In the genomic region with DNA sequence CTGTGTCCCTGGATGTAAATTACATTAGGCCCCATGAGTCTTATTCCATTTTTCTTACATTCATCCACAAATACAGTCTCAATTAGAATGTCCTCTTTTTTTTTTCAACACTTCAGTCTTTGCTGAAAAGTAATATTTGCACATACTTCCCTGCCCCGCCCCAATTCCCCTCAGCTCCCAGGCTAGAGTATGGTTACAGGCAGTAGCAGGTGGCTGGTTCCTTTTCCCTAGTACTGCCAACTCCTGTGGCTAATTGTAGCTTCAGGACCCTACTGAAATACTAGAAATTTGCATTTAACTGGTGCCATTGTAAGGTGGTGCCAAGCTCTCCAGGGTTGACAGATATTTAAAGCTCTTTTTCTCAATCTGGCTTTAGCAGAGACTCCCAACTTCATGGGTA, we compare ENCODE assay signal across 17 cellular contexts.
"Had no signal": no experiment of that assay in that cellular context is flagged by ENCODE, and none has a peak within 500 bp of the region (broad histone marks: within the 10 kb centered on the region; RNA-seq: fewer than 3 reads in every experiment).

No MANE protein-coding gene starts in this region.

- H3K27me3 Mint-ChIP-seq: activated CD4-positive, alpha-beta T cell treated with anti-CD3 and anti-CD28 coated beads, Interleukin-2, amount 10 ng/mL, durations not matched to agents 24 days and 14 days; activated naive CD4-positive, alpha-beta T cell treated with anti-CD3 and anti-CD28 coated beads, Interleukin-2, amount 50 U/mL, for 24 hours; naive thymus-derived CD4-positive, alpha-beta T cell had no signal

- H3K4me1 Mint-ChIP-seq: activated CD4-positive, alpha-beta T cell treated with anti-CD3 and anti-CD28 coated beads, Interleukin-2, amount 10 ng/mL, durations not matched to agents 24 days and 14 days; activated naive CD4-positive, alpha-beta T cell treated with anti-CD3 and anti-CD28 coated beads, Interleukin-2, amount 50 U/mL, for 24 hours; endodermal cell had no signal

- H3K4me3 Mint-ChIP-seq: activated CD4-positive, alpha-beta T cell treated with anti-CD3 and anti-CD28 coated beads, Interleukin-2, amount 10 ng/mL, durations not matched to agents 24 days and 14 days; activated naive CD4-positive, alpha-beta T cell treated with anti-CD3 and anti-CD28 coated beads, Interleukin-2, amount 50 U/mL, for 24 hours; endodermal cell; naive thymus-derived CD4-positive, alpha-beta T cell; stimulated activated effector memory CD8-positive, alpha-beta T cell treated with anti-CD3 and anti-CD28 coated beads, Interleukin-12 subunit alpha, Interleukin-12 subunit beta, amount 100 ng/mL, for 72 hours had no signal

- H3K79me2 ChIP-seq: hepatocyte, parathyroid adenoma had no signal

- H3K9me3 ChIP-seq: tibial nerve had no signal

- DNase-seq: activated CD4-positive, alpha-beta T cell treated with anti-CD3 and anti-CD28 coated beads, Interleukin-2, amount 10 ng/mL, durations not matched to agents 24 days and 14 days; activated CD8-positive, alpha-beta memory T cell treated with anti-CD3 and anti-CD28 coated beads for 24 hours; activated T-cell treated with anti-CD3 and anti-CD28 coated beads for 4 hours; amygdala; endodermal cell; erythroblast; midbrain; naive thymus-derived CD4-positive, alpha-beta T cell; T-helper 1 cell had no signal

- H3K27ac ChIP-seq: brain microvascular endothelial cell, hepatocyte, parathyroid adenoma, skin epidermis, tibial nerve had no signal

- H3K9me3 Mint-ChIP-seq: activated CD4-positive, alpha-beta T cell treated with anti-CD3 and anti-CD28 coated beads, Interleukin-2, amount 10 ng/mL, durations not matched to agents 24 days and 14 days; activated naive CD4-positive, alpha-beta T cell treated with anti-CD3 and anti-CD28 coated beads, Interleukin-2, amount 50 U/mL, for 24 hours; activated T-helper 2 cell treated with anti-CD3 and anti-CD28 coated beads, Interferon-gamma antibody, Interleukin-2, Interleukin-4, amounts not matched to agents 10 μg/mL and 5 μg/mL and 100 μg/mL, durations not matched to agents 14 hours and 24 hours and 36 hours; endodermal cell; stimulated activated effector memory CD8-positive, alpha-beta T cell treated with anti-CD3 and anti-CD28 coated beads, Interleukin-12 subunit alpha, Interleukin-12 subunit beta, amount 100 ng/mL, for 72 hours had no signal

- H3K27ac Mint-ChIP-seq: activated CD4-positive, alpha-beta T cell treated with anti-CD3 and anti-CD28 coated beads, Interleukin-2, amount 10 ng/mL, durations not matched to agents 24 days and 14 days; activated naive CD4-positive, alpha-beta T cell treated with anti-CD3 and anti-CD28 coated beads, Interleukin-2, amount 50 U/mL, for 24 hours; activated T-helper 2 cell treated with anti-CD3 and anti-CD28 coated beads, Interferon-gamma antibody, Interleukin-2, Interleukin-4, amounts not matched to agents 10 μg/mL and 5 μg/mL and 100 μg/mL, durations not matched to agents 14 hours and 24 hours and 36 hours; endodermal cell; stimulated activated effector memory CD8-positive, alpha-beta T cell treated with anti-CD3 and anti-CD28 coated beads, Interleukin-12 subunit alpha, Interleukin-12 subunit beta, amount 100 ng/mL, for 72 hours had no signal

- H3K27me3 ChIP-seq: brain microvascular endothelial cell, hepatocyte, tibial nerve had no signal

- ATAC-seq: naive thymus-derived CD4-positive, alpha-beta T cell; stimulated activated effector memory CD8-positive, alpha-beta T cell treated with anti-CD3 and anti-CD28 coated beads, Interleukin-12 subunit alpha, Interleukin-12 subunit beta, amount 100 ng/mL, for 72 hours had no signal

- H3K9ac ChIP-seq: parathyroid adenoma had no signal

- H3K4me2 ChIP-seq: hepatocyte had no signal

- H3K4me1 ChIP-seq: parathyroid adenoma, tibial nerve had no signal

- H3K4me3 ChIP-seq: hepatocyte, skin epidermis, tibial nerve had no signal

- H2AFZ ChIP-seq: hepatocyte, parathyroid adenoma had no signal
